In the genomic region with DNA sequence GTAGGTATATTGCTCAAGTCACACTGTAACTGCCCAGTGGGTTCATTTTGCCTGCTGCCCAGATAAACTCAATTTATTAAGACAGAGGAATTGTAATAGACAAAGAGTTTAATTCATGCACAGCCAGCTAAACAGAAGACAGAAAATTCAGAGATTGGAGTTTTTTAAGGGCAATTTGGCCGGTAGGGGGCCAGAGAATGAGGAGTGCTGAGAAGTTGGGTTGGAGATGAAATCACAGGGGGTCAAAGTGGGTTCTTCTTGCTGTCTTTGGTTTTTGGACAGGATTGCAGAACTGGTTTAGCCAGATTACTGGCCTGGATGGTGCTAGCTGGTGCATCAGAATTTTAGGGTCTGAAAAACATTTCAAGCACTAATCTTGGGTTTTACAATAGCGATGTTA, we compare ENCODE assay signal across 1 cellular context.
TF ChIP-seq lines count a peak whose summit lies in the region.

No MANE protein-coding gene starts in this region.

TF ChIP-seq in WTC11, 78 proteins besides CTCF, POLR2A, EP300 and RAD21 (continued from another document):
- TF ChIP-seq ATF2 (CRISPR knock-in tag; IDR thresholded peaks at IDR 0.05; ENCODE audit: borderline replicate concordance, low read depth) (no peak), ATF1 (CRISPR knock-in tag; IDR thresholded peaks at IDR 0.05) (no peak), ZNF416 (CRISPR knock-in tag; IDR thresholded peaks at IDR 0.05) (no peak), ZNF232 (CRISPR knock-in tag; IDR thresholded peaks at IDR 0.05) (no peak), ZSCAN18 (CRISPR knock-in tag; IDR thresholded peaks at IDR 0.05) (no peak)
TF ChIP-seq in WTC11: peak in this region for 0.
